In the genomic region with DNA sequence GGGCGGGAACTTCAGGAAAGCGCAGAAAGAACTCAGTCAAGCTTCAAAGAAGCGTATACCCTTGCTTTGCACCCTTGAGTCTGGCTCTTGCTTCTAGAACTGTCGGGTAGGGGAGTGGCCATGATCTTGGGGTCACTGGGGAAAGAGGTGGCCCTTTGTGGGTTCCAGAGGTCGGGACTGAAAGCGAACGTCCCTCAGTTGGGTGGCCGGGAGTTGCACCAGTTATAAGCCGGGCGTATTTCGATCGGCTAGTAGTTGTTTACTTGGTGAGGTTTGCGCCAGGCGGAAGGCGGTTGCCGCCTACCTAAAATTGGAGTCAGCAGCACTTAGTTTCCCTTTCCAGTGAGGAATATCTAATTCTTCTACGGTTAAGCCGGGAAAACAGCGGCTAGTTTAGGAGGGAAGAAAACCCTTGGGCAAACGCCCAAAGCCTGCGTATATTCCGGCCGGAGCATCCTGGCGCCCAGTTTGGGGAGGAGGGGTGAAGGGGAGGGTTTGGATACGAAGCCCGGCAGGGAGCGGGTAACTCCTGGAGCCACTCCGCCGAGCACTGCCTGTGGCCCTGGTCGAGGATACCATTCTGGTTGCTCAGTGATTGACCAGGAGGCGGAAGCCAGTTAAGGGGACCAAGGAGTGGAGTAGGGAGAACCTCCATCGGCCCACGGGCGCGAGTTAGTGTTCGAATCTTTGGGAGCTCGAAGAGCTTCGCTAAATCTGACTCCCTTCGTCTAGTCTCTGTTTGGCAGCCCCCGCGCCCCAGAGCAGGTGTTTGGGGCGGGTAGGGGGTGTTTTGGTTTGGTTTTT, we compare ENCODE assay signal across 12 cellular contexts. TPM values are rescaled to one million over a fixed set of nuclear protein-coding genes. Genes with fewer than 3 reads are reported as not detected.
DNase-seq lines count a peak whose midpoint lies in the region; ATAC-seq lines count a peak whose summit lies in the region.
"Had no signal": no experiment of that assay in that cellular context is flagged by ENCODE, and none has a peak within 500 bp of the region (broad histone marks: within the 10 kb centered on the region; RNA-seq: fewer than 3 reads in every experiment).

No MANE protein-coding gene starts in this region.

- POLR2A ChIA-PET in activated CD8-positive, alpha-beta T cell treated with anti-CD3 and anti-CD28 coated beads, Interleukin-2, amount 10 ng/mL, durations not matched to agents 7 days and 5 days (lab: Charles Lee), result no interaction called here

- no peaks in the 10 kb centered on the region for H3K9me3 Mint-ChIP-seq in activated CD8-positive, alpha-beta T cell treated with anti-CD3 and anti-CD28 coated beads, Interleukin-2, amount 10 ng/mL, durations not matched to agents 7 days and 5 days (ENCODE audit: insufficient read depth)
- H3K9me3 Mint-ChIP-seq: natural killer cell treated with Interleukin-12 subunit alpha and Interleukin-12 subunit beta and Interleukin-15 and Interleukin-18, amount 100 ng/mL, for 72 hours had no signal

- H3K27ac ChIP-seq in iPS-18a (ENCODE audit: low read length) (no peak overlapping the region), thymus (ENCODE audit: low read depth) (no peak overlapping the region)
- H3K27ac ChIP-seq: WERI-Rb-1 had no signal

- 4% methylated on average over 42 of the region's 42 CpGs for WGBS in thymus

- no peak overlapping the region for H3K9ac ChIP-seq in iPS-18a (ENCODE audit: low read length)

- H3K36me3 ChIP-seq in iPS-18a (ENCODE audit: control insufficient read depth, low read depth, low read length), result no peaks in the 10 kb centered on the region
- H3K36me3 ChIP-seq in thymus (ENCODE audit: control insufficient read depth, insufficient read depth), result no peaks in the 10 kb centered on the region
- H3K36me3 ChIP-seq: WERI-Rb-1 had no signal

- no peaks in the 10 kb centered on the region for H3K9me3 ChIP-seq in iPS-18a (ENCODE audit: control insufficient read depth, low read depth, low read length)
- peaks cover 2% of the 10 kb centered on the region for H3K9me3 ChIP-seq in thymus (ENCODE audit: control insufficient read depth)

- H3K4me1 ChIP-seq in iPS-18a (ENCODE audit: control insufficient read depth, low read depth, low read length), result peaks cover 27% of the 10 kb centered on the region
- peaks cover 6% of the 10 kb centered on the region for H3K4me1 ChIP-seq in thymus (ENCODE audit: control insufficient read depth, insufficient read depth, low read length)

- ATAC-seq in activated CD8-positive, alpha-beta T cell treated with anti-CD3 and anti-CD28 coated beads, Interleukin-2, amount 10 ng/mL, durations not matched to agents 7 days and 5 days, result no peak
- ATAC-seq: natural killer cell treated with Interleukin-12 subunit alpha and Interleukin-12 subunit beta and Interleukin-15 and Interleukin-18, amount 100 ng/mL, for 72 hours had no signal

- H3K27me3 ChIP-seq in iPS-18a (ENCODE audit: control insufficient read depth, insufficient read depth, low read length) (peaks cover 99% of the 10 kb centered on the region), thymus (ENCODE audit: control insufficient read depth, insufficient read depth) (peaks cover 86% of the 10 kb centered on the region)

- DNase-seq in activated CD8-positive, alpha-beta memory T cell treated with anti-CD3 and anti-CD28 coated beads, Interleukin-2, amount 50 U/mL, for 48 hours, result peak; percentile 53
- no peak for DNase-seq in activated CD8-positive, alpha-beta memory T cell treated with anti-CD3 and anti-CD28 coated beads, Interleukin-2, amount 50 U/mL, for 4 hours
- DNase-seq in activated CD8-positive, alpha-beta T cell treated with anti-CD3 and anti-CD28 coated beads, Interleukin-2, amount 10 ng/mL, durations not matched to agents 7 days and 5 days, result no peak
- DNase-seq in occipital lobe (lab: John Stamatoyannopoulos, UW) (no peak), NCI-H2029 (lab: John Stamatoyannopoulos, UW) (no peak), iPS-NIHi11 (ENCODE audit: low spot score) (no peak)
- DNase-seq: effector memory CD4-positive, alpha-beta T cell; NCI-H2227 treated with DMSO at 0.1 percent for 48 hours; WERI-Rb-1 had no signal

- CTCF ChIA-PET in activated CD8-positive, alpha-beta T cell treated with anti-CD3 and anti-CD28 coated beads, Interleukin-2, amount 10 ng/mL, durations not matched to agents 7 days and 5 days (lab: Charles Lee), result no interaction called here

- H3K4me3 Mint-ChIP-seq in activated CD8-positive, alpha-beta T cell treated with anti-CD3 and anti-CD28 coated beads, Interleukin-2, amount 10 ng/mL, durations not matched to agents 7 days and 5 days, result peak overlapping the region; percentile 43
- H3K4me3 Mint-ChIP-seq: natural killer cell treated with Interleukin-12 subunit alpha and Interleukin-12 subunit beta and Interleukin-15 and Interleukin-18, amount 100 ng/mL, for 72 hours had no signal

- peaks cover 80% of the 10 kb centered on the region for H3K27me3 Mint-ChIP-seq in activated CD8-positive, alpha-beta T cell treated with anti-CD3 and anti-CD28 coated beads, Interleukin-2, amount 10 ng/mL, durations not matched to agents 7 days and 5 days (ENCODE audit: low read depth)

- peak overlapping the region; percentile 35 for H3K4me3 ChIP-seq in iPS-18a (ENCODE audit: low read length)
- H3K4me3 ChIP-seq in thymus (ENCODE audit: low read length), result peak overlapping the region; percentile 17

- peaks cover 28% of the 10 kb centered on the region for H3K4me1 Mint-ChIP-seq in activated CD8-positive, alpha-beta T cell treated with anti-CD3 and anti-CD28 coated beads, Interleukin-2, amount 10 ng/mL, durations not matched to agents 7 days and 5 days (ENCODE audit: low read depth)

- H3K36me3 Mint-ChIP-seq in activated CD8-positive, alpha-beta T cell treated with anti-CD3 and anti-CD28 coated beads, Interleukin-2, amount 10 ng/mL, durations not matched to agents 7 days and 5 days (ENCODE audit: low read depth), result peaks cover 5% of the 10 kb centered on the region

- peak overlapping the region; percentile 52 for H3K27ac Mint-ChIP-seq in activated CD8-positive, alpha-beta T cell treated with anti-CD3 and anti-CD28 coated beads, Interleukin-2, amount 10 ng/mL, durations not matched to agents 7 days and 5 days
- H3K27ac Mint-ChIP-seq: natural killer cell treated with Interleukin-12 subunit alpha and Interleukin-12 subunit beta and Interleukin-15 and Interleukin-18, amount 100 ng/mL, for 72 hours had no signal

RNA-seq across cellular contexts. Expression of a gene that starts 0.8 kb away (rescaled TPM):
- total RNA-seq in activated CD8-positive, alpha-beta T cell treated with anti-CD3 and anti-CD28 coated beads, Interleukin-2, amount 10 ng/mL, durations not matched to agents 7 days and 5 days, result not detected
- 0.16 TPM for polyA plus RNA-seq in thymus
- not detected for total RNA-seq in occipital lobe
- total RNA-seq: natural killer cell treated with Interleukin-12 subunit alpha and Interleukin-12 subunit beta and Interleukin-15 and Interleukin-18, amount 100 ng/mL, for 72 hours had no signal
